Comparison of ENCODE assay signal across 20 cellular contexts in genomic region chr11:26480041-26480440, GRCh38.
"Had no signal": no experiment of that assay in that cellular context is flagged by ENCODE, and none has a peak within 500 bp of the region (broad histone marks: within the 10 kb centered on the region; RNA-seq: fewer than 3 reads in every experiment).

No MANE protein-coding gene starts in this region.

- H3K4me1 ChIP-seq: esophagus muscularis mucosa, gastrocnemius medialis, heart right ventricle, left lung, lower lobe of right lung had no signal

- H3K9me3 ChIP-seq: esophagus muscularis mucosa, gastrocnemius medialis, heart right ventricle, mucosa of descending colon had no signal

- H3K27ac ChIP-seq: coronary artery, dorsolateral prefrontal cortex, esophagus muscularis mucosa, gastrocnemius medialis, heart right ventricle, left lung, lower lobe of right lung had no signal

- H3K4me3 Mint-ChIP-seq: mesothelial cell of epicardium; naive thymus-derived CD4-positive, alpha-beta T cell; natural killer cell had no signal

- H3K36me3 Mint-ChIP-seq: mesothelial cell of epicardium had no signal

- ATAC-seq: gastrocnemius medialis; heart right ventricle; left cardiac atrium; left lung; left ventricle myocardium superior; lower lobe of right lung; mucosa of descending colon; naive thymus-derived CD4-positive, alpha-beta T cell; natural killer cell had no signal

- H3K4me3 ChIP-seq: coronary artery, dorsolateral prefrontal cortex, esophagus muscularis mucosa, gastrocnemius medialis, heart right ventricle, left lung, lower lobe of right lung, mucosa of descending colon had no signal

- H3K27ac Mint-ChIP-seq: mesothelial cell of epicardium; naive thymus-derived CD4-positive, alpha-beta T cell; natural killer cell had no signal

- H3K36me3 ChIP-seq: esophagus muscularis mucosa, gastrocnemius medialis, heart right ventricle, left lung, lower lobe of right lung had no signal

- H3K27me3 ChIP-seq: dorsolateral prefrontal cortex, esophagus muscularis mucosa, gastrocnemius medialis, heart right ventricle, left lung had no signal

- H3K4me1 Mint-ChIP-seq: mesothelial cell of epicardium; naive thymus-derived CD4-positive, alpha-beta T cell; natural killer cell had no signal

- H3K27me3 Mint-ChIP-seq: naive thymus-derived CD4-positive, alpha-beta T cell had no signal

- DNase-seq: dermis blood vessel endothelial cell; dorsolateral prefrontal cortex; effector CD4-positive, alpha-beta T cell; effector memory CD4-positive, alpha-beta T cell; foreskin melanocyte; gastrocnemius medialis; glutamatergic neuron; heart right ventricle; hippocampal formation; left cardiac atrium; left lung; left ventricle myocardium superior; lower lobe of right lung; mesenchymal stem cell; mucosa of descending colon; naive thymus-derived CD4-positive, alpha-beta T cell; natural killer cell had no signal
